In the genomic region with DNA sequence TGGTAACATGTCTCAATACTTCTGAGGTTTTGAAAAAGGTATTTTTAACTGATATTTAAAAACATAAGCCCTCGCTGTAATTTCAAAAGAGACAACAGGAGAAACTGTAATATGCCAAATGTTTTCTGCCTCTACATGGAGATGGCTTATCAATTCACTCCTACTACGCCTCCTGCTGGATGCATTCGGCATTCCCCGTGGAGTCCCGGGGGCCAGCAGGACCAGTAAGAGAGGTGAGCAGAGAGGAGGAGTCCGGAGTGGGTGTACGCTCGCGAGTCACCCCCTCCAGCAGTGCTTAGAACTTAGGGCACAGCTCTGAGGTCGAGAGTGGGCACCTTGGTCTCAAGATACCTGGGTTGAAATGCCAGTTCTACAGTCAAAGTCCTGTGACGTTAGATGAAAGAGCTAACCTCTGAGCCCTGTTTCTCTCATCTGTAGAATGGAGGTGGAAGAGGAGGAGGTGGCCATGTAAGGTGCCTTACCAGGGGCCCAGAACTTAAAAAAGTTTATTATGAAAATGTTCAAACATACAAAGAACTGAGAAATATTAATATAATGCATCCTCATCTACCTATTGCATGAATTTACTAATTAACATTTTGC, we compare ENCODE assay signal across 8 cellular contexts.
A peak's percentile ranks its signal among the peaks of the same experiment; 100 is the strongest.
DNase-seq lines count a peak whose midpoint lies in the region; ATAC-seq and TF ChIP-seq lines count a peak whose summit lies in the region.

No MANE protein-coding gene starts in this region.

- H3K4me1 Mint-ChIP-seq in CD14-positive monocyte, result no peaks in the 10 kb centered on the region
- H3K4me1 Mint-ChIP-seq in T-helper 17 cell, result peaks cover 30% of the 10 kb centered on the region
- peaks cover 19% of the 10 kb centered on the region for H3K4me1 Mint-ChIP-seq in neural progenitor cell

- H3K27ac Mint-ChIP-seq in CD14-positive monocyte (peak overlapping the region in 3 of 7 donors; percentile 28 to 52 (median 46)), T-helper 17 cell (peak overlapping the region; percentile 68), neural progenitor cell (no peak overlapping the region)

- no peak overlapping the region for H2AFZ ChIP-seq in neural progenitor cell (replicated peaks)

- no peak overlapping the region for H3K4me3 Mint-ChIP-seq in CD14-positive monocyte
- H3K4me3 Mint-ChIP-seq in T-helper 17 cell, result no peak overlapping the region
- H3K4me3 Mint-ChIP-seq in neural progenitor cell, result no peak overlapping the region

- peaks cover 13% of the 10 kb centered on the region for H3K36me3 ChIP-seq in H7 (replicated peaks; ENCODE audit: control insufficient read depth, insufficient read depth, low read length)
- peaks cover 6% of the 10 kb centered on the region for H3K36me3 ChIP-seq in neural progenitor cell

- no peak overlapping the region for H3K4me2 ChIP-seq in neural progenitor cell

- H3K36me3 Mint-ChIP-seq in CD14-positive monocyte, result peaks cover 73 to 85% of the 10 kb centered on the region in 2 donors
- H3K36me3 Mint-ChIP-seq in T-helper 17 cell (ENCODE audit: low read depth), result peaks cover 11% of the 10 kb centered on the region
- H3K36me3 Mint-ChIP-seq in neural progenitor cell, result peaks cover 42% of the 10 kb centered on the region

- H3K4me3 ChIP-seq in H7 (ENCODE audit: insufficient read depth, low read depth, low read length) (no peak overlapping the region), neural progenitor cell (no peak overlapping the region)

- H3K9me3 Mint-ChIP-seq in CD14-positive monocyte (no peaks in the 10 kb centered on the region), neural progenitor cell (no peaks in the 10 kb centered on the region)

- H4K20me1 ChIP-seq in neural progenitor cell (ENCODE audit: low read depth), result peaks cover 62% of the 10 kb centered on the region

- no peak overlapping the region for H3K27ac ChIP-seq in neural progenitor cell

- DNase-seq in CD14-positive monocyte (ENCODE audit: low spot score) (no peak), H7 (peak; percentile 90), T-helper 17 cell (peak in 1 of 3 donors; percentile 37), dermis blood vessel endothelial cell (peak; percentile 81), neural progenitor cell (ENCODE audit: low spot score) (peak; percentile 68)

- H3K27me3 ChIP-seq in H7 (ENCODE audit: control insufficient read depth, insufficient read depth, low read length) (no peaks in the 10 kb centered on the region), neural progenitor cell (no peaks in the 10 kb centered on the region)

- peaks cover 3% of the 10 kb centered on the region for H3F3A ChIP-seq in neural progenitor cell (ENCODE audit: low read depth)

- H3K27me3 Mint-ChIP-seq in CD14-positive monocyte (ENCODE audit: low read depth in 3 of 3) (no peaks in the 10 kb centered on the region), T-helper 17 cell (no peaks in the 10 kb centered on the region), neural progenitor cell (ENCODE audit: insufficient read depth, low read depth) (peaks cover 4% of the 10 kb centered on the region)

- no peaks in the 10 kb centered on the region for H3K9me3 ChIP-seq in T-helper 17 cell (ENCODE audit: control insufficient read depth, low read length, poor library complexity, severe bottlenecking)
- no peaks in the 10 kb centered on the region for H3K9me3 ChIP-seq in neural progenitor cell (ENCODE audit: low read depth)

- H3K9ac ChIP-seq in neural progenitor cell, result no peak overlapping the region

- peaks cover 12% of the 10 kb centered on the region for H3K4me1 ChIP-seq in neural progenitor cell

- TF ChIP-seq CTCF in CD14-positive monocyte (IDR thresholded peaks at IDR 0.05) (peak; percentile 76), neural progenitor cell (IDR thresholded peaks at IDR 0.05) (peak; percentile 91)

- ATAC-seq in T-helper 17 cell, result peak; percentile 54
- no peak for ATAC-seq in HG03175 (IDR thresholded peaks at IDR 0.05; ENCODE audit: unreplicated experiment)
- ATAC-seq in HG03457 (IDR thresholded peaks at IDR 0.05; ENCODE audit: unreplicated experiment), result no peak
- no peak for ATAC-seq in GM19395 (IDR thresholded peaks at IDR 0.05; ENCODE audit: unreplicated experiment)

- H3K79me2 ChIP-seq in neural progenitor cell (ENCODE audit: low read depth), result peaks cover 56% of the 10 kb centered on the region

- intact Hi-C loops in CD14-positive monocyte (cut with micrococcal nuclease), result no loop called here
